In the genomic region with DNA sequence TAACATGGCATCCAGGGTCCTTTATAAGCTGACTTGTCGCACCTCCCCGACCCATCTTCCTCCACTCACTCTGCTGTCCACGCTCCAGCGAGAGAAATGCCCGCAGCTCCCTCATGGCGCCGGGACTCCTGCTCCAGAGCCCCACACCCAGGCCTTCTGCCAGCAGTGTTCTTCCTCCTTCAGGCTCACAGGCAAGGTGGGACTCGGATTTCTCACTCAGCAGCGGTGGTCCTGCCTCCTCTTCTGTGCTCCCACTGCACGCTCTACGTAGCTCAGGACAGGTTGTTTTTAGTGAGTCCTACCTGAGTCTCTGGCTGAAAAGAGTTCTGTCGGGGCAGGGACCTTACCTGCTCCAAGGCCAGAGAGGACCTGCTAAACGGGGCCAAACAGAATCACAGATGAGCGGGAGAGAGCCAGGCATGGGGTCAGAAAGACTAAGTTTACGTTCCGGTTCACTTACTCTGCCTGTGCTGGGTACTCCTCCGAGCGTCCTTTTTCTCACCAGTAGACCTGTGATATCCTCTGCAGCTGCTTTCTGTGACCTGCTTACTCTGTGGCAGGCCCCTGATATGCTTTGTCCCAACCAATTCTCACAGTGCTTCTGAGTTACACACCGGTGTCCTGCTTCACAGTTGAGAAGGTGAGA, we compare ENCODE assay signal across 12 cellular contexts. TPM values are rescaled to one million over a fixed set of nuclear protein-coding genes. Genes with fewer than 3 reads are reported as not detected.
DNase-seq lines count a peak whose midpoint lies in the region; ATAC-seq and TF ChIP-seq lines count a peak whose summit lies in the region.
"Had no signal": no experiment of that assay in that cellular context is flagged by ENCODE, and none has a peak within 500 bp of the region (broad histone marks: within the 10 kb centered on the region; RNA-seq: fewer than 3 reads in every experiment).

No MANE protein-coding gene starts in this region.

- no peak overlapping the region for H3K4me2 ChIP-seq in smooth muscle cell

- no peaks in the 10 kb centered on the region for H3K27me3 ChIP-seq in sigmoid colon
- H3K27me3 ChIP-seq in smooth muscle cell (ENCODE audit: low read depth) = no peaks in the 10 kb centered on the region

- no peak for DNase-seq in activated T-helper 1 cell treated with anti-CD3 and anti-CD28 coated beads, Interleukin-12 subunit alpha, Interleukin-12 subunit beta, Interleukin-2, Interleukin-4 antibody, amounts not matched to agents 30 ng/mL and 10 ng/mL and 1 ng/mL, durations not matched to agents 14 hours and 24 hours and 36 hours (ENCODE audit: low spot score)
- DNase-seq in sigmoid colon (peak; percentile 54), UCSD-AML1 (lab: John Stamatoyannopoulos, UW; ENCODE audit: unreplicated experiment) (no peak), COLO829 (ENCODE audit: low spot score) (no peak), smooth muscle cell (lab: John Stamatoyannopoulos, UW; ENCODE audit: unreplicated experiment) (no peak), iPS-NIHi7 (ENCODE audit: extremely low spot score) (no peak)
- DNase-seq: cortex of kidney, H7, hypothalamus had no signal

- H3K4me1 ChIP-seq in sigmoid colon (no peaks in the 10 kb centered on the region), smooth muscle cell (ENCODE audit: low read depth) (no peaks in the 10 kb centered on the region)

- H3K9me3 Mint-ChIP-seq in activated T-helper 1 cell treated with anti-CD3 and anti-CD28 coated beads, Interleukin-12 subunit alpha, Interleukin-12 subunit beta, Interleukin-2, Interleukin-4 antibody, amounts not matched to agents 30 ng/mL and 10 ng/mL and 1 ng/mL, durations not matched to agents 14 hours and 24 hours and 36 hours = no peaks in the 10 kb centered on the region

- no peaks in the 10 kb centered on the region for H4K20me1 ChIP-seq in smooth muscle cell (ENCODE audit: low read depth)

- TF ChIP-seq EP300 in sigmoid colon (IDR thresholded peaks at IDR 0.05) = no peak

- peaks cover 59% of the 10 kb centered on the region for H3K4me1 Mint-ChIP-seq in activated T-helper 1 cell treated with anti-CD3 and anti-CD28 coated beads, Interleukin-12 subunit alpha, Interleukin-12 subunit beta, Interleukin-2, Interleukin-4 antibody, amounts not matched to agents 30 ng/mL and 10 ng/mL and 1 ng/mL, durations not matched to agents 14 hours and 24 hours and 36 hours (ENCODE audit: low read depth)

- 93 to 94% methylated on average over 19 of the region's 19 CpGs for WGBS in sigmoid colon, 2 donors
- WGBS in smooth muscle cell (ENCODE audit: low lambda C conversion rate) = 95% methylated on average over 19 of the region's 19 CpGs

- H3K9ac ChIP-seq in smooth muscle cell (ENCODE audit: low read depth) = no peak overlapping the region

- H3K4me3 Mint-ChIP-seq in activated T-helper 1 cell treated with anti-CD3 and anti-CD28 coated beads, Interleukin-12 subunit alpha, Interleukin-12 subunit beta, Interleukin-2, Interleukin-4 antibody, amounts not matched to agents 30 ng/mL and 10 ng/mL and 1 ng/mL, durations not matched to agents 14 hours and 24 hours and 36 hours = no peak overlapping the region

- TF ChIP-seq CTCF in sigmoid colon (IDR thresholded peaks at IDR 0.05) (no peak), smooth muscle cell (IDR thresholded peaks at IDR 0.05; ENCODE audit: borderline replicate concordance, insufficient read depth, poor library complexity, severe bottlenecking) (no peak)

- ATAC-seq in GM18870 (IDR thresholded peaks at IDR 0.05; ENCODE audit: unreplicated experiment) (peak; percentile 33), HG02798 (IDR thresholded peaks at IDR 0.05; ENCODE audit: poor library complexity, unreplicated experiment) (peak; percentile 44)

- H3K27ac ChIP-seq in sigmoid colon (peak overlapping the region in 3 of 4 donors; percentile 42 to 48 (median 45)), smooth muscle cell (ENCODE audit: low read depth) (no peak overlapping the region)

- H2AFZ ChIP-seq in smooth muscle cell (ENCODE audit: low read depth) = no peak overlapping the region

- H3K4me3 ChIP-seq in sigmoid colon (no peak overlapping the region), smooth muscle cell (no peak overlapping the region)

- peak overlapping the region; percentile 61 for H3K27ac Mint-ChIP-seq in activated T-helper 1 cell treated with anti-CD3 and anti-CD28 coated beads, Interleukin-12 subunit alpha, Interleukin-12 subunit beta, Interleukin-2, Interleukin-4 antibody, amounts not matched to agents 30 ng/mL and 10 ng/mL and 1 ng/mL, durations not matched to agents 14 hours and 24 hours and 36 hours

- peaks cover 0 to 6% (median 0%) of the 10 kb centered on the region in 4 donors for H3K36me3 ChIP-seq in sigmoid colon
- H3K36me3 ChIP-seq in smooth muscle cell (ENCODE audit: low read depth) = no peaks in the 10 kb centered on the region

- no peak for TF ChIP-seq POLR2A in sigmoid colon (IDR thresholded peaks at IDR 0.05)

- H3K9me3 ChIP-seq in sigmoid colon (no peaks in the 10 kb centered on the region), smooth muscle cell (replicated peaks; ENCODE audit: low read depth) (no peaks in the 10 kb centered on the region)

- intact Hi-C loops in activated T-helper 1 cell treated with anti-CD3 and anti-CD28 coated beads, Interleukin-12 subunit alpha, Interleukin-12 subunit beta, Interleukin-2, Interleukin-4 antibody, amounts not matched to agents 30 ng/mL and 10 ng/mL and 1 ng/mL, durations not matched to agents 14 hours and 24 hours and 36 hours (cut with micrococcal nuclease) = no loop called here
- intact Hi-C loops in sigmoid colon (cut with DNase I) = no loop called here

- no peaks in the 10 kb centered on the region for H3K79me2 ChIP-seq in smooth muscle cell (ENCODE audit: low read depth)

- no peaks in the 10 kb centered on the region for H3K27me3 Mint-ChIP-seq in activated T-helper 1 cell treated with anti-CD3 and anti-CD28 coated beads, Interleukin-12 subunit alpha, Interleukin-12 subunit beta, Interleukin-2, Interleukin-4 antibody, amounts not matched to agents 30 ng/mL and 10 ng/mL and 1 ng/mL, durations not matched to agents 14 hours and 24 hours and 36 hours (ENCODE audit: insufficient read depth)

- no peaks in the 10 kb centered on the region for H3F3A ChIP-seq in smooth muscle cell (ENCODE audit: low read depth)

- H3K36me3 Mint-ChIP-seq in activated T-helper 1 cell treated with anti-CD3 and anti-CD28 coated beads, Interleukin-12 subunit alpha, Interleukin-12 subunit beta, Interleukin-2, Interleukin-4 antibody, amounts not matched to agents 30 ng/mL and 10 ng/mL and 1 ng/mL, durations not matched to agents 14 hours and 24 hours and 36 hours (ENCODE audit: low read depth) = peaks cover 60% of the 10 kb centered on the region

RNA-seq across cellular contexts. Expression of gene THEMIS2, which starts 11.3 kb away (rescaled TPM):
- total RNA-seq in activated T-helper 1 cell treated with anti-CD3 and anti-CD28 coated beads, Interleukin-12 subunit alpha, Interleukin-12 subunit beta, Interleukin-2, Interleukin-4 antibody, amounts not matched to agents 30 ng/mL and 10 ng/mL and 1 ng/mL, durations not matched to agents 14 hours and 24 hours and 36 hours = 28.7 and 33.5 TPM in 2 replicates
- total RNA-seq in sigmoid colon (10 to 100 TPM; 13.7 to 23.5 (median 18.9) TPM), smooth muscle cell (1.6 and 3.2 TPM in 2 replicates)
- polyA plus RNA-seq in sigmoid colon (10 to 100 TPM in 2 of 3 donors, 1 to 10 TPM in 1; 9.0 to 32.2 (median 14.8) TPM), smooth muscle cell (4.2 and 4.6 TPM in 2 replicates)

RNA-seq across cellular contexts. Expression of gene RPA2, which starts 30.7 kb away (rescaled TPM):
- 96.0 and 96.5 TPM in 2 replicates for total RNA-seq in activated T-helper 1 cell treated with anti-CD3 and anti-CD28 coated beads, Interleukin-12 subunit alpha, Interleukin-12 subunit beta, Interleukin-2, Interleukin-4 antibody, amounts not matched to agents 30 ng/mL and 10 ng/mL and 1 ng/mL, durations not matched to agents 14 hours and 24 hours and 36 hours
- total RNA-seq in sigmoid colon (10 to 100 TPM; 13.8 to 30.0 (median 23.2) TPM), smooth muscle cell (28.1 and 39.5 TPM in 2 replicates)
- polyA plus RNA-seq in sigmoid colon (10 to 100 TPM; 26.4 to 34.9 (median 26.6) TPM), smooth muscle cell (27.0 and 38.5 TPM in 2 replicates)

RNA-seq across cellular contexts. Expression of gene SMPDL3B, which starts 51.1 kb away (rescaled TPM):
- 0.29 and 0.60 TPM in 2 replicates for total RNA-seq in activated T-helper 1 cell treated with anti-CD3 and anti-CD28 coated beads, Interleukin-12 subunit alpha, Interleukin-12 subunit beta, Interleukin-2, Interleukin-4 antibody, amounts not matched to agents 30 ng/mL and 10 ng/mL and 1 ng/mL, durations not matched to agents 14 hours and 24 hours and 36 hours
- total RNA-seq in sigmoid colon = under 1 TPM in 2 of 4 donors, not detected in 2; 0.28 to 0.71 TPM
- polyA plus RNA-seq in sigmoid colon = 10 to 100 TPM in 2 of 3 donors, 1 to 10 TPM in 1; 7.2 to 19.5 (median 13.6) TPM
- total RNA-seq in smooth muscle cell = 1.3 TPM in 1 of 2 replicates, not detected in the other
- polyA plus RNA-seq in smooth muscle cell = 0.41 and 1.7 TPM in 2 replicates
- total RNA-seq: osteocyte had no signal

RNA-seq across cellular contexts. Expression of gene PPP1R8, which starts 53.1 kb away (rescaled TPM):
- 84.1 and 88.1 TPM in 2 replicates for total RNA-seq in activated T-helper 1 cell treated with anti-CD3 and anti-CD28 coated beads, Interleukin-12 subunit alpha, Interleukin-12 subunit beta, Interleukin-2, Interleukin-4 antibody, amounts not matched to agents 30 ng/mL and 10 ng/mL and 1 ng/mL, durations not matched to agents 14 hours and 24 hours and 36 hours
- 10 to 100 TPM; 25.8 to 37.5 (median 36.1) TPM for total RNA-seq in sigmoid colon
- polyA plus RNA-seq in sigmoid colon = 10 to 100 TPM; 31.2 to 31.8 (median 31.7) TPM
- 35.4 and 36.4 TPM in 2 replicates for total RNA-seq in smooth muscle cell
- 10.6 and 14.4 TPM in 2 replicates for polyA plus RNA-seq in smooth muscle cell
